In the genomic region with DNA sequence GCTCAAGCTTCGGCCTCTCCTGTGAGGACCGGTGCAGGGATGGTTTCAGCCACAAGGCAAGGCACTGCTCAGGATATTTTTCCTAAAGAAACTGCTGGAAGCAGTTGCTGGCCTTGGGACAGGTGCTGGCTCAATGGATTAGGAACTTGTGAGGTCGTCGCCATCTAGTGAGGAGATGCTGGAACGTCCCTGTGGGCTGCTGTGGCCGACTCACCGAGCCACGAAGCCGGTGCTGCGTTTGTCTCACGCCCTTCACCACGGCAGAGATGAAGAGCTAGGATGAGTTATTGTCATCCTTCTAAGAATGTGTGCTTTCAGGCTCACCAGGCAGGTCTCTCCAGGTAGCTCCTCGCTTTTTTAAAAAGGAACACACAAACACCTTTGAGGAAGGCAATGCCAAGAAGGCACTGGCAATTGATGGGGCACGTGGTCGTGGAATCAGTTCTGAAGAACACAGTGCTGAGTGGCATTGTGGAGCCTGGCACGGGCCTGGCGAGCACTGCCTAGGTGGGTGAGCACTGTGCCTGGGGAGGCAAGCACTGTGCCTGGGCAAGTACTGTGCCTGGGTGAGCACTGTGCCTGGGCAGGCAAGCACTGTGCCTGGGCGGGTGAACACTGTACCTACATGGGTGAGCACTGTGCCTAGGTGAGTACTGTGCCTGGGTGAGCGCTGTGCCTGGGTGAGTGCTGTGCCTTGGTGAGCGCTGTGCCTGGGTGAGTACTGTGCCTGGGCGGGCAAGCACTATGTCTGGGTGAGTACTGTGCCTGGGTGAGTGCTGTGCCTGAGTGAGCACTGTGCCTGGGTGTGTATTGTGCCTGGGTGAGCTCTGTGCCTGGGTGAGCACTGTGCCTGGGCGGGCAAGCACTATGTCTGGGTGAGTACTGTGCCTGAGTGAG, we compare ENCODE assay signal across 9 cellular contexts.
A peak's percentile ranks its signal among the peaks of the same experiment; 100 is the strongest.
DNase-seq lines count a peak whose midpoint lies in the region; ATAC-seq and TF ChIP-seq lines count a peak whose summit lies in the region.
"Had no signal": no experiment of that assay in that cellular context is flagged by ENCODE, and none has a peak within 500 bp of the region (broad histone marks: within the 10 kb centered on the region; RNA-seq: fewer than 3 reads in every experiment).

No MANE protein-coding gene starts in this region.

- no peak overlapping the region for H3K27ac ChIP-seq in sigmoid colon
- no peak overlapping the region for H3K27ac ChIP-seq in esophagus muscularis mucosa (replicated peaks in 1 of 4)

- H3K79me2 ChIP-seq in Loucy (ENCODE audit: insufficient read depth, low read length), result no peaks in the 10 kb centered on the region

- no peaks in the 10 kb centered on the region for H3K36me3 ChIP-seq in Loucy (ENCODE audit: insufficient read depth, low read length)
- no peaks in the 10 kb centered on the region for H3K36me3 ChIP-seq in sigmoid colon
- no peaks in the 10 kb centered on the region for H3K36me3 ChIP-seq in esophagus muscularis mucosa

- no peak for TF ChIP-seq POLR2A in sigmoid colon (IDR thresholded peaks at IDR 0.05)
- TF ChIP-seq POLR2A in esophagus muscularis mucosa (IDR thresholded peaks at IDR 0.05; ENCODE audit: low read depth), result no peak

- H3F3A ChIP-seq in Loucy (ENCODE audit: low read depth), result no peaks in the 10 kb centered on the region

- no peak overlapping the region for H3K9ac ChIP-seq in Loucy (ENCODE audit: low read depth, low read length, poor library complexity, severe bottlenecking)

- in situ Hi-C loops in G401 (cut with HindIII; ENCODE audit: low sequenced_read_pairs), result no loop called here

- H3K9me2 ChIP-seq in Loucy (replicated peaks; ENCODE audit: low read depth, low read length), result no peaks in the 10 kb centered on the region

- H2AFZ ChIP-seq in Loucy (ENCODE audit: low read length), result no peak overlapping the region

- intact Hi-C loops in left cardiac atrium (cut with DNase I), result loop anchor here in 1 of 2 donors (10.0 kb wide), 1 partner anchor 396 kb away; no protein-coding TSS in a partner anchor
- intact Hi-C loops in sigmoid colon (cut with DNase I), result no loop called here
- intact Hi-C loops in esophagus muscularis mucosa (cut with DNase I), result no loop called here

- H4K20me1 ChIP-seq in Loucy (ENCODE audit: insufficient read depth, low read length, poor library complexity, severe bottlenecking), result no peaks in the 10 kb centered on the region

- H3K9me3 ChIP-seq in Loucy (ENCODE audit: insufficient read depth, low read depth, low read length) (0 out of 2 replicates have a peak, but pooled peaks cover 2% of the 10 kb centered on the region), sigmoid colon (peaks cover 0 to 5% (median 0%) of the 10 kb centered on the region in 4 donors), esophagus muscularis mucosa (peaks cover 0 to 9% (median 0%) of the 10 kb centered on the region in 4 donors)

- H3K4me1 ChIP-seq in Loucy (ENCODE audit: insufficient read depth, low read length, poor library complexity, severe bottlenecking), result no peaks in the 10 kb centered on the region
- H3K4me1 ChIP-seq in sigmoid colon, result no peaks in the 10 kb centered on the region
- H3K4me1 ChIP-seq in esophagus muscularis mucosa, result peaks cover 0 to 5% (median 0%) of the 10 kb centered on the region in 4 donors

- WGBS in sigmoid colon, 2 donors, result 39 to 50% methylated on average over 22 of the region's 22 CpGs
- 53% methylated on average over 11 of the region's 22 CpGs for WGBS in esophagus muscularis mucosa

- ATAC-seq in left cardiac atrium (peak; percentile 59 to 72), HG03135 (IDR thresholded peaks at IDR 0.05; ENCODE audit: unreplicated experiment) (no peak)

- H3K4me2 ChIP-seq in Loucy (ENCODE audit: low read depth, low read length, poor library complexity, severe bottlenecking), result no peak overlapping the region

- H3K27me3 ChIP-seq in Loucy (ENCODE audit: insufficient read depth, low read length, poor library complexity, severe bottlenecking), result no peaks in the 10 kb centered on the region
- H3K27me3 ChIP-seq in sigmoid colon, result peaks cover 0 to 34% (median 0%) of the 10 kb centered on the region in 3 donors
- H3K27me3 ChIP-seq in esophagus muscularis mucosa, result peaks cover 0 to 53% (median 0%) of the 10 kb centered on the region in 4 donors

- H3K4me3 ChIP-seq in Loucy (ENCODE audit: low read length, poor library complexity, severe bottlenecking) (no peak overlapping the region), sigmoid colon (no peak overlapping the region), esophagus muscularis mucosa (no peak overlapping the region)

- TF ChIP-seq CTCF in Loucy (conservative IDR thresholded peaks at IDR 0.05; ENCODE audit: low read length) (peak; percentile 51), sigmoid colon (IDR thresholded peaks at IDR 0.05) (peak in 1 of 4 experiments; percentile 22), esophagus muscularis mucosa (IDR thresholded peaks at IDR 0.05) (peak in 1 of 3 experiments; percentile 34)

- no peak for TF ChIP-seq EP300 in sigmoid colon (IDR thresholded peaks at IDR 0.05)
- TF ChIP-seq EP300 in esophagus muscularis mucosa (IDR thresholded peaks at IDR 0.05), result no peak

- DNase-seq in G401 (ENCODE audit: low spot score), result peak; percentile 81
- DNase-seq in UCSD-AML1 (lab: John Stamatoyannopoulos, UW; ENCODE audit: unreplicated experiment), result peak; percentile 24
- no peak for DNase-seq in left cardiac atrium
- peak; percentile 64 for DNase-seq in sigmoid colon
- DNase-seq in HUDEP-2 (lab: John Stamatoyannopoulos, UW; ENCODE audit: unreplicated experiment in 76 of 76), result no peak
- DNase-seq in esophagus muscularis mucosa (ENCODE audit: extremely low spot score), result no peak
- DNase-seq: naive B cell had no signal

Comparison
In these comparisons a context has a peak if more than half of its experiments do, and no peak if none do; other contexts are left out.
1. DNase-seq: peak in G401 (single experiment), UCSD-AML1 (single experiment) and sigmoid colon (single experiment); none in left cardiac atrium (single experiment), HUDEP-2 (0 of 76) and esophagus muscularis mucosa (single experiment).